ENCODE assay signal across 24 cellular contexts in the genomic region with DNA sequence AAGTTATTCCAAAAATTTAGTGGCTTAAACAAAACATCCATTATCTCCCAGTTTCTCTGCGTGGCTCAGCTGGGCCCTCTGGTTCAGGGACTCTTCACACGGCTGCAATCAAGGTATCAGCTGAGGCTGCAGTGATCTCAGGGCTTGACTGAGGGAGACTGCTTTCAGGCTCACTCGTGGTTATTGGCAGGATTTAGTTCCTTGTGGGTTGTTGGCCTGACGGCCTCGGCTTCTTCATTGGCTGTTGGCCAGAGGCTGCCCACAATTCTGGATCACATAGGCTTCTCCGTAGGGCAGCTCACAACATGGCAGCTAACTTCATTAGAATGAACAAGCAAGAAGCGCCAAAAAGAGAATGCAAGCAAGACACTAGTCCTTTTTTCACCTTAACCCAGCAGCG.
"Had no signal": no experiment of that assay in that cellular context is flagged by ENCODE, and none has a peak within 500 bp of the region (broad histone marks: within the 10 kb centered on the region; RNA-seq: fewer than 3 reads in every experiment).

No MANE protein-coding gene starts in this region.

- FAIRE-seq: keratinocyte, small intestine had no signal

- H3K27ac Mint-ChIP-seq: memory B cell; mesothelial cell of epicardium; natural killer cell treated with Interleukin-12 subunit alpha and Interleukin-12 subunit beta and Interleukin-15 and Interleukin-18, amount 100 ng/mL, for 72 hours; neural progenitor cell had no signal

- H3K4me3 Mint-ChIP-seq: memory B cell; mesothelial cell of epicardium; natural killer cell treated with Interleukin-12 subunit alpha and Interleukin-12 subunit beta and Interleukin-15 and Interleukin-18, amount 100 ng/mL, for 72 hours; neural progenitor cell had no signal

- DNase-seq: colonic mucosa; dermis blood vessel endothelial cell; glutamatergic neuron; left cardiac atrium; left ventricle myocardium inferior; lower lobe of right lung; occipital lobe; psoas muscle; retina; sigmoid colon; small intestine; stimulated activated CD4-positive, alpha-beta T cell treated with anti-CD3 and anti-CD28 coated beads, Interleukin-12 subunit alpha, Interleukin-12 subunit beta, amount 100 ng/mL, for 4 hours; stimulated activated naive CD8-positive, alpha-beta T cell treated with anti-CD3 and anti-CD28 coated beads, Interleukin-15, Interleukin-2, amounts not matched to agents 100 U/mL and 50 U/mL, for 24 hours; tibial artery; upper lobe of left lung; uterus had no signal

- H3K4me1 ChIP-seq: colonic mucosa, lower lobe of right lung, neural progenitor cell, parathyroid adenoma, sigmoid colon, upper lobe of left lung, uterus had no signal

- H3K27me3 Mint-ChIP-seq: memory B cell; natural killer cell treated with Interleukin-12 subunit alpha and Interleukin-12 subunit beta and Interleukin-15 and Interleukin-18, amount 100 ng/mL, for 72 hours had no signal

- H3K4me1 Mint-ChIP-seq: memory B cell, mesothelial cell of epicardium, neural progenitor cell had no signal

- H3K9me3 ChIP-seq: colonic mucosa, lower lobe of right lung, psoas muscle, sigmoid colon, tibial artery, upper lobe of left lung, uterus had no signal

- H3K9me3 Mint-ChIP-seq: natural killer cell treated with Interleukin-12 subunit alpha and Interleukin-12 subunit beta and Interleukin-15 and Interleukin-18, amount 100 ng/mL, for 72 hours had no signal

- H3K27ac ChIP-seq: colonic mucosa, gastroesophageal sphincter, left ventricle myocardium inferior, lower lobe of right lung, neural progenitor cell, parathyroid adenoma, psoas muscle, sigmoid colon, suprapubic skin, tibial artery, upper lobe of left lung, uterus had no signal

- H3K36me3 ChIP-seq: colonic mucosa, uterus had no signal

- H3K9ac ChIP-seq: neural progenitor cell, parathyroid adenoma had no signal

- H3K4me2 ChIP-seq: neural progenitor cell had no signal

- H2AFZ ChIP-seq: neural progenitor cell, parathyroid adenoma had no signal

- H3K4me3 ChIP-seq: colonic mucosa, gastroesophageal sphincter, left ventricle myocardium inferior, lower lobe of right lung, neural progenitor cell, psoas muscle, sigmoid colon, suprapubic skin, tibial artery, upper lobe of left lung, uterus had no signal

- H3K27me3 ChIP-seq: colonic mucosa, gastroesophageal sphincter, neural progenitor cell, sigmoid colon, suprapubic skin, tibial artery, upper lobe of left lung, uterus had no signal
